In genomic region chr9:125233678-125234077, GRCh38 we compare ENCODE assay signal across 2 cellular contexts.
TF ChIP-seq lines count a peak whose summit lies in the region.

No MANE protein-coding gene starts in this region.

TF ChIP-seq in endothelial cell of umbilical vein, 7 proteins besides CTCF, POLR2A, EP300 and RAD21:
- peak; percentile 57 for TF ChIP-seq POLR2AphosphoS5 (IDR thresholded peaks at IDR 0.05; ENCODE audit: insufficient read depth, low read depth, low read length)
- peak; percentile 64 for TF ChIP-seq JUN (IDR thresholded peaks at IDR 0.05; ENCODE audit: borderline replicate concordance, insufficient read depth, insufficient read length, low read depth)
- no peak for TF ChIP-seq MAX (IDR thresholded peaks at IDR 0.05; ENCODE audit: insufficient read depth, insufficient read length)
- TF ChIP-seq FOS (IDR thresholded peaks at IDR 0.05; ENCODE audit: borderline replicate concordance, insufficient read depth, low read length), result peak; percentile 82

TF ChIP-seq in GM12891, 5 proteins besides CTCF, POLR2A, EP300 and RAD21:
- no peak for TF ChIP-seq TAF1 (IDR thresholded peaks at IDR 0.05; ENCODE audit: low read depth, low read length)
- no peak for TF ChIP-seq POLR2AphosphoS5 (IDR thresholded peaks at IDR 0.05; ENCODE audit: low read depth, low read length)
- no peak for TF ChIP-seq POU2F2 (IDR thresholded peaks at IDR 0.05; ENCODE audit: low read depth, low read length)
- TF ChIP-seq SPI1 (IDR thresholded peaks at IDR 0.05; ENCODE audit: low read depth, low read length), result no peak
- no peak for TF ChIP-seq PAX5 (IDR thresholded peaks at IDR 0.05; ENCODE audit: insufficient read depth, low read length, severe bottlenecking)
